19 cellular contexts compared by ENCODE assay signal in genomic region chr12:68011882-68012207, GRCh38. TPM values are rescaled to one million over a fixed set of nuclear protein-coding genes. Genes with fewer than 3 reads are reported as not detected.
A peak's percentile ranks its signal among the peaks of the same experiment; 100 is the strongest.
DNase-seq lines count a peak whose midpoint lies in the region; ATAC-seq and TF ChIP-seq lines count a peak whose summit lies in the region.
"Had no signal": no experiment of that assay in that cellular context is flagged by ENCODE, and none has a peak within 500 bp of the region (broad histone marks: within the 10 kb centered on the region; RNA-seq: fewer than 3 reads in every experiment).

No MANE protein-coding gene starts in this region.

- H3K36me3 ChIP-seq in mesendoderm (ENCODE audit: control insufficient read depth, insufficient read depth, low read length) (no peaks in the 10 kb centered on the region), right atrium auricular region (no peaks in the 10 kb centered on the region)
- H3K36me3 ChIP-seq: sigmoid colon, uterus had no signal

- H3K18ac ChIP-seq in mesendoderm (ENCODE audit: low read length), result no peak overlapping the region

- H3K27ac ChIP-seq in mesendoderm (ENCODE audit: low read depth, low read length), result no peak overlapping the region
- H3K27ac ChIP-seq in right atrium auricular region, result no peak overlapping the region
- H3K27ac ChIP-seq: sigmoid colon, uterus had no signal

- H3K79me2 ChIP-seq in mesendoderm (ENCODE audit: control insufficient read depth, insufficient read depth, low read length), result no peaks in the 10 kb centered on the region

- no peak overlapping the region for H3K56ac ChIP-seq in mesendoderm (ENCODE audit: low read length)

- peaks cover 24% of the 10 kb centered on the region for H3K4me1 Mint-ChIP-seq in HFFc6 (ENCODE audit: low read depth)
- peaks cover 32% of the 10 kb centered on the region for H3K4me1 Mint-ChIP-seq in activated T-helper 1 cell treated with anti-CD3 and anti-CD28 coated beads, Interleukin-12 subunit alpha, Interleukin-12 subunit beta, Interleukin-2, Interleukin-4 antibody, amounts not matched to agents 30 ng/mL and 10 ng/mL and 1 ng/mL, durations not matched to agents 14 hours and 24 hours and 36 hours (ENCODE audit: low read depth)

- no peak overlapping the region for H3K27ac Mint-ChIP-seq in HFFc6
- peak overlapping the region; percentile 76 for H3K27ac Mint-ChIP-seq in activated T-helper 1 cell treated with anti-CD3 and anti-CD28 coated beads, Interleukin-12 subunit alpha, Interleukin-12 subunit beta, Interleukin-2, Interleukin-4 antibody, amounts not matched to agents 30 ng/mL and 10 ng/mL and 1 ng/mL, durations not matched to agents 14 hours and 24 hours and 36 hours
- H3K27ac Mint-ChIP-seq: activated naive CD8-positive, alpha-beta T cell treated with anti-CD3 and anti-CD28 coated beads, Interleukin-2, amount 10 ng/mL, durations not matched to agents 7 days and 5 days; CD4-positive, alpha-beta T cell had no signal

- no peak overlapping the region for H3K4me3 ChIP-seq in mesendoderm (ENCODE audit: low read length)
- no peak overlapping the region for H3K4me3 ChIP-seq in right atrium auricular region
- H3K4me3 ChIP-seq: sigmoid colon, uterus had no signal

- peaks cover 3% of the 10 kb centered on the region for H3K4me1 ChIP-seq in mesendoderm (ENCODE audit: control insufficient read depth, low read depth, low read length)
- H3K4me1 ChIP-seq in right atrium auricular region, result no peaks in the 10 kb centered on the region
- H3K4me1 ChIP-seq: sigmoid colon, uterus had no signal

- H3K36me3 Mint-ChIP-seq in HFFc6 (ENCODE audit: low read depth), result no peaks in the 10 kb centered on the region
- H3K36me3 Mint-ChIP-seq in activated T-helper 1 cell treated with anti-CD3 and anti-CD28 coated beads, Interleukin-12 subunit alpha, Interleukin-12 subunit beta, Interleukin-2, Interleukin-4 antibody, amounts not matched to agents 30 ng/mL and 10 ng/mL and 1 ng/mL, durations not matched to agents 14 hours and 24 hours and 36 hours (ENCODE audit: low read depth), result peaks cover 27% of the 10 kb centered on the region

- H2BK120ac ChIP-seq in mesendoderm (ENCODE audit: low read depth, low read length), result no peak overlapping the region

- no peak overlapping the region for H3K9ac ChIP-seq in mesendoderm (ENCODE audit: low read length)

- H2BK5ac ChIP-seq in mesendoderm (ENCODE audit: low read length), result no peak overlapping the region

- no peak overlapping the region for H2AK5ac ChIP-seq in mesendoderm (ENCODE audit: low read length)

- H3K27me3 ChIP-seq in mesendoderm (ENCODE audit: insufficient read depth, low read length, poor library complexity), result no peaks in the 10 kb centered on the region
- no peaks in the 10 kb centered on the region for H3K27me3 ChIP-seq in right atrium auricular region
- H3K27me3 ChIP-seq: sigmoid colon, uterus had no signal

- H3K9me3 Mint-ChIP-seq in HFFc6, result no peaks in the 10 kb centered on the region
- H3K9me3 Mint-ChIP-seq in activated T-helper 1 cell treated with anti-CD3 and anti-CD28 coated beads, Interleukin-12 subunit alpha, Interleukin-12 subunit beta, Interleukin-2, Interleukin-4 antibody, amounts not matched to agents 30 ng/mL and 10 ng/mL and 1 ng/mL, durations not matched to agents 14 hours and 24 hours and 36 hours, result peaks cover 4% of the 10 kb centered on the region
- H3K9me3 Mint-ChIP-seq: CD4-positive, alpha-beta T cell; stimulated activated naive CD8-positive, alpha-beta T cell treated with anti-CD3 and anti-CD28 coated beads, Interleukin-15, Interleukin-2, amounts not matched to agents 100 ng/mL and 50 ng/mL, for 24 hours had no signal

- H3K4ac ChIP-seq in mesendoderm (ENCODE audit: low read depth, low read length), result no peak overlapping the region

- no peaks in the 10 kb centered on the region for H3K79me1 ChIP-seq in mesendoderm (ENCODE audit: low read length)

- no peaks in the 10 kb centered on the region for H3K9me3 ChIP-seq in right atrium auricular region
- H3K9me3 ChIP-seq: sigmoid colon, uterus had no signal

- H3K4me2 ChIP-seq in mesendoderm (ENCODE audit: low read length), result no peak overlapping the region

- WGBS in mesendoderm (ENCODE audit: extremely low coverage, insufficient coverage, low lambda C conversion rate), result no CpG with 5 or more reads among the region's 2 CpGs

- no peak overlapping the region for H4K8ac ChIP-seq in mesendoderm (ENCODE audit: low read depth, low read length)

- intact Hi-C loops in activated T-helper 1 cell treated with anti-CD3 and anti-CD28 coated beads, Interleukin-12 subunit alpha, Interleukin-12 subunit beta, Interleukin-2, Interleukin-4 antibody, amounts not matched to agents 30 ng/mL and 10 ng/mL and 1 ng/mL, durations not matched to agents 14 hours and 24 hours and 36 hours (cut with micrococcal nuclease), result no loop called here

- DNase-seq in GM03348 (ENCODE audit: low spot score) (peak; percentile 55), HFFc6 (no peak), mesendoderm (peak; percentile 34), right atrium auricular region (ENCODE audit: low spot score) (no peak), NCI-H2107 (lab: John Stamatoyannopoulos, UW) (no peak)
- DNase-seq in activated T-helper 1 cell treated with anti-CD3 and anti-CD28 coated beads, Interleukin-12 subunit alpha, Interleukin-12 subunit beta, Interleukin-2, Interleukin-4 antibody, amounts not matched to agents 30 ng/mL and 10 ng/mL and 1 ng/mL, durations not matched to agents 14 hours and 24 hours and 36 hours (ENCODE audit: low spot score), result no peak
- DNase-seq: activated naive CD8-positive, alpha-beta T cell treated with anti-CD3 and anti-CD28 coated beads, Interleukin-2, amount 10 ng/mL, durations not matched to agents 7 days and 5 days; CD4-positive, alpha-beta T cell; GF-D8; MV-4-11; NCI-H2171 treated with DMSO at 0.1 percent for 48 hours; sigmoid colon; uterus had no signal

- peaks cover 4% of the 10 kb centered on the region; the same call in 1 of the 2 replicates for H3K27me3 Mint-ChIP-seq in HFFc6 (ENCODE audit: insufficient read depth)
- H3K27me3 Mint-ChIP-seq in activated T-helper 1 cell treated with anti-CD3 and anti-CD28 coated beads, Interleukin-12 subunit alpha, Interleukin-12 subunit beta, Interleukin-2, Interleukin-4 antibody, amounts not matched to agents 30 ng/mL and 10 ng/mL and 1 ng/mL, durations not matched to agents 14 hours and 24 hours and 36 hours (ENCODE audit: insufficient read depth), result no peaks in the 10 kb centered on the region
- H3K27me3 Mint-ChIP-seq: activated naive CD8-positive, alpha-beta T cell treated with anti-CD3 and anti-CD28 coated beads, Interleukin-2, amount 10 ng/mL, durations not matched to agents 7 days and 5 days; CD4-positive, alpha-beta T cell; stimulated activated naive CD8-positive, alpha-beta T cell treated with anti-CD3 and anti-CD28 coated beads, Interleukin-15, Interleukin-2, amounts not matched to agents 100 ng/mL and 50 ng/mL, for 24 hours had no signal

- no peak for ATAC-seq in HG02884 (IDR thresholded peaks at IDR 0.05; ENCODE audit: unreplicated experiment)
- ATAC-seq: HCT116 had no signal

- H3K4me3 Mint-ChIP-seq in HFFc6, result peak overlapping the region; percentile 6; the same call in 1 of the 2 replicates
- no peak overlapping the region for H3K4me3 Mint-ChIP-seq in activated T-helper 1 cell treated with anti-CD3 and anti-CD28 coated beads, Interleukin-12 subunit alpha, Interleukin-12 subunit beta, Interleukin-2, Interleukin-4 antibody, amounts not matched to agents 30 ng/mL and 10 ng/mL and 1 ng/mL, durations not matched to agents 14 hours and 24 hours and 36 hours
- H3K4me3 Mint-ChIP-seq: activated naive CD8-positive, alpha-beta T cell treated with anti-CD3 and anti-CD28 coated beads, Interleukin-2, amount 10 ng/mL, durations not matched to agents 7 days and 5 days; CD4-positive, alpha-beta T cell; stimulated activated naive CD8-positive, alpha-beta T cell treated with anti-CD3 and anti-CD28 coated beads, Interleukin-15, Interleukin-2, amounts not matched to agents 100 ng/mL and 50 ng/mL, for 24 hours had no signal

- no peak overlapping the region for H2BK15ac ChIP-seq in mesendoderm (replicated peaks; ENCODE audit: low read depth)

- H4K5ac ChIP-seq in mesendoderm (ENCODE audit: low read length), result no peak overlapping the region

- TF ChIP-seq CTCF in HFFc6 (IDR thresholded peaks at IDR 0.05) (no peak), right atrium auricular region (IDR thresholded peaks at IDR 0.05) (no peak)

- no peak overlapping the region for H3K23ac ChIP-seq in mesendoderm (ENCODE audit: low read length)

RNA-seq across cellular contexts. Expression of gene IFNG-AS1, which starts 22.6 kb away (rescaled TPM):
- total RNA-seq in HFFc6 (2021; fragmentation: NEBNext Ultra II Directional; extraction: Animal tissue kit (Norgen Biotek cat#: 25700)), result not detected
- 0.41 and 0.83 TPM in 2 replicates for total RNA-seq in activated T-helper 1 cell treated with anti-CD3 and anti-CD28 coated beads, Interleukin-12 subunit alpha, Interleukin-12 subunit beta, Interleukin-2, Interleukin-4 antibody, amounts not matched to agents 30 ng/mL and 10 ng/mL and 1 ng/mL, durations not matched to agents 14 hours and 24 hours and 36 hours
- polyA plus RNA-seq in mesendoderm (2013, experiment 1 of 2), result not detected
- polyA plus RNA-seq in mesendoderm (2013, experiment 2 of 2), result not detected
- 1 to 10 TPM in 1 of 2 donors, not detected in 1; 2.7 TPM for total RNA-seq in right atrium auricular region
- total RNA-seq: cerebellum, fibroblast of lung, HT-29, sigmoid colon, uterus had no signal
- polyA plus RNA-seq: fibroblast of lung had no signal

Comparison
In these comparisons a context has a peak if more than half of its experiments do, and no peak if none do; other contexts are left out.
1. DNase-seq: peak in GM03348 (single experiment) and mesendoderm (single experiment); none in HFFc6 (single experiment), activated T-helper 1 cell treated with anti-CD3 and anti-CD28 coated beads, Interleukin-12 subunit alpha, Interleukin-12 subunit beta, Interleukin-2, Interleukin-4 antibody, amounts not matched to agents 30 ng/mL and 10 ng/mL and 1 ng/mL, durations not matched to agents 14 hours and 24 hours and 36 hours (single experiment), right atrium auricular region (single experiment) and NCI-H2107 (single experiment).